Comparison of ENCODE assay signal across 26 cellular contexts in genomic region chr9:123419091-123419490, GRCh38.
"Had no signal": no experiment of that assay in that cellular context is flagged by ENCODE, and none has a peak within 500 bp of the region (broad histone marks: within the 10 kb centered on the region; RNA-seq: fewer than 3 reads in every experiment).

No MANE protein-coding gene starts in this region.

- H3K9me3 Mint-ChIP-seq: activated CD8-positive, alpha-beta T cell treated with anti-CD3 and anti-CD28 coated beads for 36 hours; activated naive CD8-positive, alpha-beta T cell treated with anti-CD3 and anti-CD28 coated beads for 36 hours; activated T-cell treated with anti-CD3 and anti-CD28 coated beads, Interleukin-2, amount 50 U/mL, for 4 hours; activated T-helper 17 cell treated with anti-CD3 and anti-CD28 coated beads, Interleukin-2, amount 50 U/mL, for 72 hours; central memory CD8-positive, alpha-beta T cell; natural killer cell treated with Interleukin-12 subunit alpha and Interleukin-12 subunit beta and Interleukin-15 and Interleukin-18, amount 100 ng/mL, for 72 hours had no signal

- H3K27ac Mint-ChIP-seq: activated CD8-positive, alpha-beta T cell treated with anti-CD3 and anti-CD28 coated beads for 36 hours; activated naive CD8-positive, alpha-beta T cell treated with anti-CD3 and anti-CD28 coated beads for 36 hours; activated T-helper 17 cell treated with anti-CD3 and anti-CD28 coated beads, Interleukin-2, amount 50 U/mL, for 72 hours; natural killer cell treated with Interleukin-12 subunit alpha and Interleukin-12 subunit beta and Interleukin-15 and Interleukin-18, amount 100 ng/mL, for 72 hours; T-helper 17 cell had no signal

- H3K4me1 Mint-ChIP-seq: activated naive CD8-positive, alpha-beta T cell treated with anti-CD3 and anti-CD28 coated beads for 36 hours; central memory CD8-positive, alpha-beta T cell had no signal

- H3K4me1 ChIP-seq: breast epithelium, gastrocnemius medialis, pancreas, right atrium auricular region, testis, transverse colon had no signal

- H3K9me3 ChIP-seq: breast epithelium, gastrocnemius medialis, mucosa of descending colon, pancreas, right atrium auricular region, testis, transverse colon had no signal

- H3K27ac ChIP-seq: breast epithelium, gastrocnemius medialis, pancreas, right atrium auricular region, testis, transverse colon, WERI-Rb-1 had no signal

- H3K27me3 Mint-ChIP-seq: activated CD8-positive, alpha-beta T cell treated with anti-CD3 and anti-CD28 coated beads for 36 hours; activated naive CD8-positive, alpha-beta T cell treated with anti-CD3 and anti-CD28 coated beads for 36 hours; activated T-helper 17 cell treated with anti-CD3 and anti-CD28 coated beads, Interleukin-2, amount 50 U/mL, for 72 hours; central memory CD8-positive, alpha-beta T cell; natural killer cell treated with Interleukin-12 subunit alpha and Interleukin-12 subunit beta and Interleukin-15 and Interleukin-18, amount 100 ng/mL, for 72 hours; T-helper 17 cell had no signal

- DNase-seq: activated CD4-positive, alpha-beta T cell treated with anti-CD3 and anti-CD28 coated beads, Interleukin-2, amount 50 U/mL, for 1 hour; activated CD4-positive, CD25-positive, alpha-beta regulatory T cell treated with anti-CD3 and anti-CD28 coated beads, Interleukin-2, amount 50 U/mL, for 72 hours; activated CD8-positive, alpha-beta T cell treated with anti-CD3 and anti-CD28 coated beads for 36 hours; activated gamma-delta T cell treated with Interleukin-2 at 50 U/mL for 16 hours; activated naive CD8-positive, alpha-beta T cell treated with anti-CD3 and anti-CD28 coated beads for 36 hours; activated T-cell treated with anti-CD3 and anti-CD28 coated beads, Interleukin-2, amount 50 U/mL, for 4 hours; amygdala; effector CD8-positive, alpha-beta T cell; gastrocnemius medialis; glutamatergic neuron; mesendoderm; stimulated activated CD4-positive, alpha-beta T cell treated with anti-CD3 and anti-CD28 coated beads, Interleukin-2, amount 100 ng/mL, for 48 hours; stimulated activated naive CD4-positive, alpha-beta T cell treated with Interleukin-2 at 50 U/mL for 16 hours; T-helper 17 cell; T1000; testis; transverse colon; WERI-Rb-1 had no signal

- H3K4me3 Mint-ChIP-seq: activated CD8-positive, alpha-beta T cell treated with anti-CD3 and anti-CD28 coated beads for 36 hours; activated naive CD8-positive, alpha-beta T cell treated with anti-CD3 and anti-CD28 coated beads for 36 hours; activated T-cell treated with anti-CD3 and anti-CD28 coated beads, Interleukin-2, amount 50 U/mL, for 4 hours; activated T-helper 17 cell treated with anti-CD3 and anti-CD28 coated beads, Interleukin-2, amount 50 U/mL, for 72 hours; central memory CD8-positive, alpha-beta T cell; natural killer cell treated with Interleukin-12 subunit alpha and Interleukin-12 subunit beta and Interleukin-15 and Interleukin-18, amount 100 ng/mL, for 72 hours; T-helper 17 cell had no signal

- H3K36me3 Mint-ChIP-seq: natural killer cell treated with Interleukin-12 subunit alpha and Interleukin-12 subunit beta and Interleukin-15 and Interleukin-18, amount 100 ng/mL, for 72 hours had no signal

- H3K27me3 ChIP-seq: breast epithelium, gastrocnemius medialis, pancreas, right atrium auricular region, testis, transverse colon had no signal

- H3K4me3 ChIP-seq: breast epithelium, gastrocnemius medialis, lung, mucosa of descending colon, pancreas, right atrium auricular region, testis, transverse colon had no signal

- H3K36me3 ChIP-seq: breast epithelium, pancreas, right atrium auricular region, transverse colon had no signal
